ENCODE assay signal across 1 cellular context in the genomic region with DNA sequence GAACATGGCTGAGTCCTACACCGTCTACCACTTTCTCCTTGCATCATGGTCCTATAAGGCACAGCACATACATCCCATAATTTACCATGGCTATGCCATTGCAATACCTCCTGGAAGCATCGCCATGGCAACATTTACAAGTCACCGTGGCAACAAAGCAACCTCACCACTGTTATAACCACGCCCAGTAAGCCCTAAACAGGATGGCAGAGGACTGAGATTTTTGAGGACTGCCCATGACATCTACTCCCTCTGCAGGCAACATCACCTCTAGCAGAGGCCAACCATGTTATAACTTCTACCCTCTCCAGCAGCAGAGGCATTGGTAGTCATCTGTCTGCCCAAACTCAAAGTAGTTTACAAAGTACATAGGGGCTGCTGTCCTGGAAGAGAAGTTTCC.
TF ChIP-seq lines count a peak whose summit lies in the region.

No MANE protein-coding gene starts in this region.

TF ChIP-seq in A549, 52 proteins besides CTCF, POLR2A, EP300 and RAD21 (continued from another document):
- TF ChIP-seq USF2 (IDR thresholded peaks at IDR 0.05) (no peak), FOSL2 (IDR thresholded peaks at IDR 0.05) (no peak), FOSL2 (CRISPR knock-in tag; IDR thresholded peaks at IDR 0.05) (no peak), CEBPB (IDR thresholded peaks at IDR 0.05) (no peak), E2F6 (IDR thresholded peaks at IDR 0.05; ENCODE audit: borderline replicate concordance, low read depth) (no peak), RNF2 (IDR thresholded peaks at IDR 0.05; ENCODE audit: borderline replicate concordance, low read depth) (no peak), PHF8 (IDR thresholded peaks at IDR 0.05; ENCODE audit: borderline replicate concordance, low read depth) (no peak), MAZ (IDR thresholded peaks at IDR 0.05; ENCODE audit: borderline replicate concordance, low read depth, low read length) (no peak)
- TF ChIP-seq, protein P1, sequence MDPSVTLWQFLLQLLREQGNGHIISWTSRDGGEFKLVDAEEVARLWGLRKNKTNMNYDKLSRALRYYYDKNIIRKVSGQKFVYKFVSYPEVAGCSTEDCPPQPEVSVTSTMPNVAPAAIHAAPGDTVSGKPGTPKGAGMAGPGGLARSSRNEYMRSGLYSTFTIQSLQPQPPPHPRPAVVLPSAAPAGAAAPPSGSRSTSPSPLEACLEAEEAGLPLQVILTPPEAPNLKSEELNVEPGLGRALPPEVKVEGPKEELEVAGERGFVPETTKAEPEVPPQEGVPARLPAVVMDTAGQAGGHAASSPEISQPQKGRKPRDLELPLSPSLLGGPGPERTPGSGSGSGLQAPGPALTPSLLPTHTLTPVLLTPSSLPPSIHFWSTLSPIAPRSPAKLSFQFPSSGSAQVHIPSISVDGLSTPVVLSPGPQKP (IDR thresholded peaks at IDR 0.05; ENCODE audit: low read depth, low read length) = no peak
